ENCODE assay signal across 19 cellular contexts in genomic region chr10:44039599-44039998, GRCh38.
DNase-seq lines count a peak whose midpoint lies in the region; ATAC-seq, FAIRE-seq and TF ChIP-seq lines count a peak whose summit lies in the region.
"Had no signal": no experiment of that assay in that cellular context is flagged by ENCODE, and none has a peak within 500 bp of the region (broad histone marks: within the 10 kb centered on the region; RNA-seq: fewer than 3 reads in every experiment).

No MANE protein-coding gene starts in this region.

- no peak overlapping the region for H3K4me3 ChIP-seq in astrocyte (ENCODE audit: insufficient read depth, low read depth, low read length)
- H3K4me3 ChIP-seq: BLaER1, HAP-1 had no signal

- H3K79me2 ChIP-seq in astrocyte (ENCODE audit: insufficient read depth, low read length) = no peaks in the 10 kb centered on the region

- no peaks in the 10 kb centered on the region for H3K9me3 ChIP-seq in astrocyte (ENCODE audit: insufficient read depth, low read depth, low read length)
- H3K9me3 ChIP-seq: BLaER1, HAP-1 had no signal

- no peak overlapping the region for H2AFZ ChIP-seq in astrocyte (ENCODE audit: low read depth, low read length)

- no peak for TF ChIP-seq CTCF in astrocyte (IDR thresholded peaks at IDR 0.05; ENCODE audit: insufficient read depth, low read depth, low read length)

- peak; percentile 45 for FAIRE-seq in astrocyte (lab: Jason Lieb, UNC)
- FAIRE-seq: G401.6, GM12891, H1 had no signal

- no peaks in the 10 kb centered on the region for H3K36me3 ChIP-seq in astrocyte (ENCODE audit: insufficient read depth, low read length)
- H3K36me3 ChIP-seq: BLaER1, HAP-1 had no signal

- no peak overlapping the region for H3K27ac Mint-ChIP-seq in astrocyte (ENCODE audit: unreplicated experiment)

- no peaks in the 10 kb centered on the region for H4K20me1 ChIP-seq in astrocyte (ENCODE audit: insufficient read depth, low read length)
- H4K20me1 ChIP-seq: BLaER1 had no signal

- peak; percentile 67 for ATAC-seq in left lobe of liver
- no peak for ATAC-seq in HG03378 (IDR thresholded peaks at IDR 0.05; ENCODE audit: unreplicated experiment)

- H3K4me1 Mint-ChIP-seq in astrocyte (ENCODE audit: low read depth, unreplicated experiment) = peaks cover 6% of the 10 kb centered on the region

- peaks cover 2% of the 10 kb centered on the region for H3K9me3 Mint-ChIP-seq in astrocyte (ENCODE audit: unreplicated experiment)

- H3K9ac ChIP-seq in astrocyte (ENCODE audit: low read length) = no peak overlapping the region
- H3K9ac ChIP-seq: BLaER1 had no signal

- H3K27me3 Mint-ChIP-seq in astrocyte (ENCODE audit: low read depth, unreplicated experiment) = peaks cover 3% of the 10 kb centered on the region

- H3K27me3 ChIP-seq in astrocyte (ENCODE audit: insufficient read depth, low read length) = peaks cover 3% of the 10 kb centered on the region
- H3K27me3 ChIP-seq: BLaER1 had no signal

- DNase-seq in astrocyte (ENCODE audit: low read depth) = peak; percentile 84
- DNase-seq in dermis blood vessel endothelial cell = peak; percentile 4
- DNase-seq in left lobe of liver (ENCODE audit: low spot score) = no peak
- peak; percentile 58 for DNase-seq in smooth muscle cell of the brain vasculature (ENCODE audit: low read depth, low spot score)
- DNase-seq in NAMALWA (ENCODE audit: low spot score) = no peak
- no peak for DNase-seq in DMS 273 (lab: John Stamatoyannopoulos, UW; ENCODE audit: unreplicated experiment)
- DNase-seq: 8988T, AML-193, Calu3, DMS153, DMS79 treated with DMSO at 0.1 percent for 48 hours, EL had no signal

- H3K4me3 Mint-ChIP-seq in astrocyte (ENCODE audit: unreplicated experiment) = no peak overlapping the region

- H3K4me2 ChIP-seq in astrocyte (ENCODE audit: low read length) = no peak overlapping the region
- H3K4me2 ChIP-seq: BLaER1 had no signal

- peaks cover 9% of the 10 kb centered on the region for H3K4me1 ChIP-seq in astrocyte (ENCODE audit: insufficient read depth, low read length)
- H3K4me1 ChIP-seq: BLaER1, HAP-1 had no signal

- H3K27ac ChIP-seq in astrocyte (ENCODE audit: low read depth, low read length) = no peak overlapping the region
- H3K27ac ChIP-seq: BLaER1, HL-60 had no signal

- no peaks in the 10 kb centered on the region for H3K36me3 Mint-ChIP-seq in astrocyte (ENCODE audit: low read depth, unreplicated experiment)

Comparison
In these comparisons a context has a peak if more than half of its experiments do, and no peak if none do; other contexts are left out.
1. DNase-seq: peak in astrocyte (single experiment), dermis blood vessel endothelial cell (single experiment) and smooth muscle cell of the brain vasculature (single experiment); none in left lobe of liver (single experiment), NAMALWA (single experiment) and DMS 273 (single experiment).